ENCODE assay signal across 8 cellular contexts in the genomic region with DNA sequence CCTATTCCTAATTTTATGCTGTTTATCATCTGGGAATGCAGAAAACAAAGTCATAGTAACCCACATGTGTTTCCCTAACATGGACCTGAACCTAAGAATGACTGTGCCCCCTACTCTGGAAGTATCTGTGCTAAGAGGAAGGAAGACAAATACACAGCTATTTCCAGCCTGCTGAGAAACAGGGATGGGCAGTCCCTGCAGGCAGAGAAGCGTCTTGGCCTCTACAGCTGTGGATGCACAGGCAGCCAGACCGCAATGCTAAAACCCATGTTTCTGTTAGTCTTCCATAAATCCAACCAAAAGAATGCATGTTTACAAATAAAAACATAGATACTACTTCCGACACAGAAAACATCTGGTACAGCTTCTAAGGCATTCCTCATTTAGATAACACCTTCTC. TPM values are rescaled to one million over a fixed set of nuclear protein-coding genes. Genes with fewer than 3 reads are reported as not detected.
A peak's percentile ranks its signal among the peaks of the same experiment; 100 is the strongest.
DNase-seq lines count a peak whose midpoint lies in the region; ATAC-seq and TF ChIP-seq lines count a peak whose summit lies in the region.

No MANE protein-coding gene starts in this region.

- H3K9me3 ChIP-seq in HUES6 (ENCODE audit: control insufficient read depth, insufficient read depth, low read depth, low read length) (no peaks in the 10 kb centered on the region), endodermal cell (ENCODE audit: control insufficient read depth, low read length) (no peaks in the 10 kb centered on the region)

- peak overlapping the region; percentile 7 for H3K27ac Mint-ChIP-seq in endodermal cell
- H3K27ac Mint-ChIP-seq in nephron, result peak overlapping the region; percentile 84 to 91 (median 90)

- TF ChIP-seq CTCF in endodermal cell (conservative IDR thresholded peaks at IDR 0.05) (no peak), nephron (IDR thresholded peaks at IDR 0.05; ENCODE audit: unreplicated experiment in 3 of 3) (no peak)

- 88 to 89% methylated on average over 1 to 3 of the region's 3 CpGs for WGBS in endodermal cell (ENCODE audit: insufficient coverage in 1 of 2, insufficient read length in 1 of 2), 2 experiments

- H3K4me1 ChIP-seq in HUES6 (ENCODE audit: control insufficient read depth, insufficient read depth, low read length), result peaks cover 34% of the 10 kb centered on the region
- H3K4me1 ChIP-seq in endodermal cell (ENCODE audit: control insufficient read depth, insufficient read depth, low read length), result peaks cover 8% of the 10 kb centered on the region

- DNase-seq in AG08395 (ENCODE audit: low spot score) (peak; percentile 56), endodermal cell (no peak), NK-92 (lab: John Stamatoyannopoulos, UW; ENCODE audit: unreplicated experiment) (no peak), DMS153 treated with DMSO at 0.1 percent for 48 hours (lab: John Stamatoyannopoulos, UW; ENCODE audit: unreplicated experiment) (no peak)
- DNase-seq in stimulated activated naive CD4-positive, alpha-beta T cell (lab: John Stamatoyannopoulos, UW), result no peak

- H3K36me3 Mint-ChIP-seq in endodermal cell (ENCODE audit: low read depth) (peaks cover 6% of the 10 kb centered on the region), nephron (ENCODE audit: low read depth) (peaks cover 3% of the 10 kb centered on the region)

- H3K9me3 Mint-ChIP-seq in endodermal cell, result no peaks in the 10 kb centered on the region
- H3K9me3 Mint-ChIP-seq in nephron, result no peaks in the 10 kb centered on the region

- H3K4me3 ChIP-seq in HUES6 (ENCODE audit: low read depth, low read length), result no peak overlapping the region
- peak overlapping the region; percentile 30 for H3K4me3 ChIP-seq in endodermal cell (ENCODE audit: low read length)

- peak overlapping the region; percentile 27 for H3K9ac ChIP-seq in HUES6 (ENCODE audit: low read length)
- H3K9ac ChIP-seq in endodermal cell (ENCODE audit: extremely low read depth, low read length, poor library complexity, severe bottlenecking), result no peak overlapping the region

- H3K27me3 ChIP-seq in HUES6 (ENCODE audit: control insufficient read depth, insufficient read depth, low read length), result no peaks in the 10 kb centered on the region
- no peaks in the 10 kb centered on the region for H3K27me3 ChIP-seq in endodermal cell (ENCODE audit: control insufficient read depth, insufficient read depth, low read length, poor library complexity, severe bottlenecking)

- peaks cover 36% of the 10 kb centered on the region for H3K4me1 Mint-ChIP-seq in endodermal cell
- H3K4me1 Mint-ChIP-seq in nephron, result peaks cover 19% of the 10 kb centered on the region

- no peak overlapping the region for H3K4me3 Mint-ChIP-seq in endodermal cell
- H3K4me3 Mint-ChIP-seq in nephron, result peak overlapping the region in 2 of 3 experiments; percentile 21 to 31

- no peaks in the 10 kb centered on the region for H3K36me3 ChIP-seq in HUES6 (ENCODE audit: control insufficient read depth, insufficient read depth, low read length)
- H3K36me3 ChIP-seq in endodermal cell (ENCODE audit: control insufficient read depth, insufficient read depth, low read length), result peaks cover 3% of the 10 kb centered on the region

- no peaks in the 10 kb centered on the region for H3K27me3 Mint-ChIP-seq in endodermal cell (ENCODE audit: insufficient read depth)
- no peaks in the 10 kb centered on the region for H3K27me3 Mint-ChIP-seq in nephron (ENCODE audit: low read depth)

- no peak for ATAC-seq in HG03095 (IDR thresholded peaks at IDR 0.05; ENCODE audit: unreplicated experiment)

- H3K27ac ChIP-seq in HUES6 (ENCODE audit: low read depth, low read length) (peak overlapping the region; percentile 48; the same call in 1 of the 2 replicates), endodermal cell (ENCODE audit: low read depth, low read length) (peak overlapping the region; percentile 58)

RNA-seq across cellular contexts. Expression of gene DUSP16, which starts 56.1 kb away (rescaled TPM):
- total RNA-seq in endodermal cell, result 10 to 100 TPM; 28.1 to 42.5 TPM
- polyA plus RNA-seq in endodermal cell (2013, experiment 1 of 2), result 20.0 TPM
- polyA plus RNA-seq in endodermal cell (2013, experiment 2 of 2), result 17.4 TPM
